In genomic region chr14:106844608-106845285, GRCh38 we compare ENCODE assay signal across 8 cellular contexts.
A peak's percentile ranks its signal among the peaks of the same experiment; 100 is the strongest.
DNase-seq lines count a peak whose midpoint lies in the region; ATAC-seq, FAIRE-seq and TF ChIP-seq lines count a peak whose summit lies in the region.

No MANE protein-coding gene starts in this region.

- peak; percentile 79 for DNase-seq in GM13976 (ENCODE audit: low spot score)
- no peak for DNase-seq in Panc1 (ENCODE audit: low read depth, low spot score)
- DNase-seq in activated effector memory CD4-positive, alpha-beta T cell treated with Interleukin-2 at 50 U/mL for 16 hours: peak; percentile 59
- peak; percentile 93 for DNase-seq in kidney
- peak in 2 of 3 donors; percentile 36 for DNase-seq in stimulated activated CD4-positive, alpha-beta T cell treated with anti-CD3 and anti-CD28 coated beads, TNF-alpha, amount 100 ng/mL, for 1 hour (ENCODE audit: low read depth in 3 of 3, low spot score in 1 of 3)
- DNase-seq in frontal cortex (ENCODE audit: low spot score in 2 of 2): no peak
- no peak for DNase-seq in NCI-H2171 treated with DMSO at 0.1 percent for 48 hours (lab: John Stamatoyannopoulos, UW)

- H3K36me3 ChIP-seq in Panc1 (ENCODE audit: control insufficient read depth, insufficient read depth, low read length): no peaks in the 10 kb centered on the region
- no peaks in the 10 kb centered on the region for H3K36me3 ChIP-seq in kidney (ENCODE audit: control insufficient read depth in 1 of 2, insufficient read depth in 2 of 2, low read length in 2 of 2)

- TF ChIP-seq CTCF in GM13976 (IDR thresholded peaks at IDR 0.05; ENCODE audit: borderline replicate concordance, control extremely low read depth, extremely low read depth, insufficient read depth, missing control alignments) (no peak), Panc1 (IDR thresholded peaks at IDR 0.05) (no peak), kidney (IDR thresholded peaks at IDR 0.05; ENCODE audit: borderline replicate concordance, extremely low read depth, insufficient read depth) (no peak)

- no TSS peak for BruUV-seq in Panc1 (replicated peaks; lab: Mats Ljungman, UMichigan)

- H3K27me3 ChIP-seq in Panc1 (ENCODE audit: control insufficient read depth, insufficient read depth, low read length): peaks cover 2% of the 10 kb centered on the region; the same call in 1 of the 2 replicates

- CTCF ChIA-PET in Panc1 (lab: Charles Lee): interaction anchor here (0.8 kb wide), 1 partner anchor 14 kb away, joined by 12 read pairs; no protein-coding TSS in a partner anchor

- H3K4me1 ChIP-seq in Panc1 (ENCODE audit: control insufficient read depth, insufficient read depth, low read length) (peaks cover 8% of the 10 kb centered on the region; the same call in 1 of the 2 replicates), kidney (ENCODE audit: control insufficient read depth in 1 of 2, insufficient read depth in 1 of 2, low read depth in 1 of 2, low read length in 2 of 2) (peaks cover 0 to 17% of the 10 kb centered on the region in 2 donors)

- intact Hi-C loops in Panc1 (cut with micrococcal nuclease; ENCODE audit: unreplicated experiment): no loop called here
- intact Hi-C loops in kidney (cut with DNase I): no loop called here

- peak; percentile 39 for ATAC-seq in HG02943 (IDR thresholded peaks at IDR 0.05; ENCODE audit: low read depth, unreplicated experiment)
- peak; percentile 82 for ATAC-seq in Panc1

- H3K9me3 ChIP-seq in Panc1 (ENCODE audit: control insufficient read depth, insufficient read depth, low read depth, low read length): no peaks in the 10 kb centered on the region
- no peaks in the 10 kb centered on the region for H3K9me3 ChIP-seq in kidney (ENCODE audit: control insufficient read depth in 1 of 2, low read length in 2 of 2)

- FAIRE-seq in kidney (lab: Jason Lieb, UNC): no peak
- no peak for FAIRE-seq in frontal cortex (lab: Jason Lieb, UNC)

- H3K4me3 ChIP-seq in Panc1 (ENCODE audit: low read depth in 2 of 2, low read length in 2 of 2) (peak overlapping the region; percentile 43 to 58), kidney (ENCODE audit: low read length in 2 of 2) (peak overlapping the region; percentile 81 to 88)

- H3K27ac ChIP-seq in Panc1 (ENCODE audit: low read length) (no peak overlapping the region), kidney (ENCODE audit: low read depth in 2 of 2, low read length in 2 of 2) (peak overlapping the region; percentile 95 to 98)

- in situ Hi-C loops in GM13976 (cut with MboI; ENCODE audit: low sequenced_read_pairs, unreplicated experiment): no loop called here
- in situ Hi-C loops in Panc1 (cut with HindIII; ENCODE audit: low pct_unique_long_range_greater_than_20kb, low sequenced_read_pairs): no loop called here

- POLR2A ChIA-PET in Panc1 (lab: Charles Lee): no interaction called here

- peak overlapping the region; percentile 88 to 92 for H3K9ac ChIP-seq in kidney (ENCODE audit: low read length in 2 of 2)

Comparison
In these comparisons a context has a peak if more than half of its experiments do, and no peak if none do; other contexts are left out.
1. DNase-seq: peak in GM13976 (single experiment), activated effector memory CD4-positive, alpha-beta T cell treated with Interleukin-2 at 50 U/mL for 16 hours (single experiment), kidney (single experiment) and stimulated activated CD4-positive, alpha-beta T cell treated with anti-CD3 and anti-CD28 coated beads, TNF-alpha, amount 100 ng/mL, for 1 hour (2 of 3); none in Panc1 (single experiment), frontal cortex (0 of 2) and NCI-H2171 treated with DMSO at 0.1 percent for 48 hours (single experiment).